2 cellular contexts compared by ENCODE assay signal in genomic region chr17:67289174-67289876, GRCh38.
A peak's percentile ranks its signal among the peaks of the same experiment; 100 is the strongest.
TF ChIP-seq lines count a peak whose summit lies in the region.

No MANE protein-coding gene starts in this region.

TF ChIP-seq in HEK293, 187 proteins besides CTCF, POLR2A, EP300 and RAD21 (continued from another document):
- no peak for TF ChIP-seq ZNF768 (tag by site-specific recombination; IDR thresholded peaks at IDR 0.05)
- TF ChIP-seq, protein P1, sequence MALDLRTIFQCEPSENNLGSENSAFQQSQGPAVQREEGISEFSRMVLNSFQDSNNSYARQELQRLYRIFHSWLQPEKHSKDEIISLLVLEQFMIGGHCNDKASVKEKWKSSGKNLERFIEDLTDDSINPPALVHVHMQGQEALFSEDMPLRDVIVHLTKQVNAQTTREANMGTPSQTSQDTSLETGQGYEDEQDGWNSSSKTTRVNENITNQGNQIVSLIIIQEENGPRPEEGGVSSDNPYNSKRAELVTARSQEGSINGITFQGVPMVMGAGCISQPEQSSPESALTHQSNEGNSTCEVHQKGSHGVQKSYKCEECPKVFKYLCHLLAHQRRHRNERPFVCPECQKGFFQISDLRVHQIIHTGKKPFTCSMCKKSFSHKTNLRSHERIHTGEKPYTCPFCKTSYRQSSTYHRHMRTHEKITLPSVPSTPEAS (tag by site-specific recombination; IDR thresholded peaks at IDR 0.05): peak; percentile 83

TF ChIP-seq in HepG2, 621 proteins besides CTCF, POLR2A, EP300 and RAD21 (continued from another document):
- TF ChIP-seq TFE3 (CRISPR knock-in tag; IDR thresholded peaks at IDR 0.05) (no peak), SP2 (CRISPR knock-in tag; IDR thresholded peaks at IDR 0.05) (no peak), ZNF326 (CRISPR knock-in tag; IDR thresholded peaks at IDR 0.05; ENCODE audit: borderline replicate concordance) (no peak), ZNF333 (CRISPR knock-in tag; IDR thresholded peaks at IDR 0.05; ENCODE audit: borderline replicate concordance) (no peak), ZBTB2 (CRISPR knock-in tag; IDR thresholded peaks at IDR 0.05; ENCODE audit: low read depth) (no peak)
- TF ChIP-seq, protein P2, sequence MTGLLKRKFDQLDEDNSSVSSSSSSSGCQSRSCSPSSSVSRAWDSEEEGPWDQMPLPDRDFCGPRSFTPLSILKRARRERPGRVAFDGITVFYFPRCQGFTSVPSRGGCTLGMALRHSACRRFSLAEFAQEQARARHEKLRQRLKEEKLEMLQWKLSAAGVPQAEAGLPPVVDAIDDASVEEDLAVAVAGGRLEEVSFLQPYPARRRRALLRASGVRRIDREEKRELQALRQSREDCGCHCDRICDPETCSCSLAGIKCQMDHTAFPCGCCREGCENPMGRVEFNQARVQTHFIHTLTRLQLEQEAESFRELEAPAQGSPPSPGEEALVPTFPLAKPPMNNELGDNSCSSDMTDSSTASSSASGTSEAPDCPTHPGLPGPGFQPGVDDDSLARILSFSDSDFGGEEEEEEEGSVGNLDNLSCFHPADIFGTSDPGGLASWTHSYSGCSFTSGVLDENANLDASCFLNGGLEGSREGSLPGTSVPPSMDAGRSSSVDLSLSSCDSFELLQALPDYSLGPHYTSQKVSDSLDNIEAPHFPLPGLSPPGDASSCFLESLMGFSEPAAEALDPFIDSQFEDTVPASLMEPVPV (CRISPR knock-in tag; IDR thresholded peaks at IDR 0.05): no peak
